Comparison of ENCODE assay signal across 1 cellular context in the genomic region with DNA sequence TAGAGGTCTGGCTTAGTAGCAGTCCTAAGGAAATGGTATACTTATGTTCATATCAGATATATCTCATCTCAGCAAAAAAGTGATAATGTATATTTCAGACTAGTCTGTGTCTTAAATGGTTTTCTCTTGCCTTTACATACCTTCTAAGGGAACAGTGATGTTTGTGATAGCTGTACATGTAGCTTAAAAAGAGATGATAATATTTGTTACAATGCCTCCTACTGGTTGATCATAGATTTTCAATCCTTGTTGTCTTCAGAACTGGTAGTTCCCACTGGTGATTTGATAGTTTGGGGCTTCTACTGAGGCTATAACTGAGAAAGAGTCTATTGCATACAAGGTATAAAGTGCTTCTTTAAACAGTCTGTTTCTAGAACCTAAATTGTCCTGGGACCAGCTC.
TF ChIP-seq lines count a peak whose summit lies in the region.

No MANE protein-coding gene starts in this region.

TF ChIP-seq in SK-N-SH treated with all-trans-retinoic acid at 6 μM for 48 hours, 23 proteins besides CTCF, POLR2A, EP300 and RAD21 (continued from another document):
- TF ChIP-seq, protein P1, sequence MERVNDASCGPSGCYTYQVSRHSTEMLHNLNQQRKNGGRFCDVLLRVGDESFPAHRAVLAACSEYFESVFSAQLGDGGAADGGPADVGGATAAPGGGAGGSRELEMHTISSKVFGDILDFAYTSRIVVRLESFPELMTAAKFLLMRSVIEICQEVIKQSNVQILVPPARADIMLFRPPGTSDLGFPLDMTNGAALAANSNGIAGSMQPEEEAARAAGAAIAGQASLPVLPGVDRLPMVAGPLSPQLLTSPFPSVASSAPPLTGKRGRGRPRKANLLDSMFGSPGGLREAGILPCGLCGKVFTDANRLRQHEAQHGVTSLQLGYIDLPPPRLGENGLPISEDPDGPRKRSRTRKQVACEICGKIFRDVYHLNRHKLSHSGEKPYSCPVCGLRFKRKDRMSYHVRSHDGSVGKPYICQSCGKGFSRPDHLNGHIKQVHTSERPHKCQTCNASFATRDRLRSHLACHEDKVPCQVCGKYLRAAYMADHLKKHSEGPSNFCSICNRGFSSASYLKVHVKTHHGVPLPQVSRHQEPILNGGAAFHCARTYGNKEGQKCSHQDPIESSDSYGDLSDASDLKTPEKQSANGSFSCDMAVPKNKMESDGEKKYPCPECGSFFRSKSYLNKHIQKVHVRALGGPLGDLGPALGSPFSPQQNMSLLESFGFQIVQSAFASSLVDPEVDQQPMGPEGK (CRISPR knock-in tag; IDR thresholded peaks at IDR 0.05; ENCODE audit: borderline replicate concordance) = no peak
- TF ChIP-seq ZNF70 (CRISPR knock-in tag; IDR thresholded peaks at IDR 0.05) (no peak), TOX (CRISPR knock-in tag; IDR thresholded peaks at IDR 0.05; ENCODE audit: borderline replicate concordance) (no peak), ZNF565 (CRISPR knock-in tag; conservative IDR thresholded peaks at IDR 0.05; ENCODE audit: low read depth) (no peak), ISL1 (CRISPR knock-in tag; IDR thresholded peaks at IDR 0.05) (no peak), ZFP3 (CRISPR knock-in tag; IDR thresholded peaks at IDR 0.05) (no peak)
- TF ChIP-seq, protein P2, sequence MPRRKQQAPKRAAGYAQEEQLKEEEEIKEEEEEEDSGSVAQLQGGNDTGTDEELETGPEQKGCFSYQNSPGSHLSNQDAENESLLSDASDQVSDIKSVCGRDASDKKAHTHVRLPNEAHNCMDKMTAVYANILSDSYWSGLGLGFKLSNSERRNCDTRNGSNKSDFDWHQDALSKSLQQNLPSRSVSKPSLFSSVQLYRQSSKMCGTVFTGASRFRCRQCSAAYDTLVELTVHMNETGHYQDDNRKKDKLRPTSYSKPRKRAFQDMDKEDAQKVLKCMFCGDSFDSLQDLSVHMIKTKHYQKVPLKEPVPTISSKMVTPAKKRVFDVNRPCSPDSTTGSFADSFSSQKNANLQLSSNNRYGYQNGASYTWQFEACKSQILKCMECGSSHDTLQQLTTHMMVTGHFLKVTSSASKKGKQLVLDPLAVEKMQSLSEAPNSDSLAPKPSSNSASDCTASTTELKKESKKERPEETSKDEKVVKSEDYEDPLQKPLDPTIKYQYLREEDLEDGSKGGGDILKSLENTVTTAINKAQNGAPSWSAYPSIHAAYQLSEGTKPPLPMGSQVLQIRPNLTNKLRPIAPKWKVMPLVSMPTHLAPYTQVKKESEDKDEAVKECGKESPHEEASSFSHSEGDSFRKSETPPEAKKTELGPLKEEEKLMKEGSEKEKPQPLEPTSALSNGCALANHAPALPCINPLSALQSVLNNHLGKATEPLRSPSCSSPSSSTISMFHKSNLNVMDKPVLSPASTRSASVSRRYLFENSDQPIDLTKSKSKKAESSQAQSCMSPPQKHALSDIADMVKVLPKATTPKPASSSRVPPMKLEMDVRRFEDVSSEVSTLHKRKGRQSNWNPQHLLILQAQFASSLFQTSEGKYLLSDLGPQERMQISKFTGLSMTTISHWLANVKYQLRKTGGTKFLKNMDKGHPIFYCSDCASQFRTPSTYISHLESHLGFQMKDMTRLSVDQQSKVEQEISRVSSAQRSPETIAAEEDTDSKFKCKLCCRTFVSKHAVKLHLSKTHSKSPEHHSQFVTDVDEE (CRISPR knock-in tag; IDR thresholded peaks at IDR 0.05) = no peak
